ENCODE assay signal across 13 cellular contexts in the genomic region with DNA sequence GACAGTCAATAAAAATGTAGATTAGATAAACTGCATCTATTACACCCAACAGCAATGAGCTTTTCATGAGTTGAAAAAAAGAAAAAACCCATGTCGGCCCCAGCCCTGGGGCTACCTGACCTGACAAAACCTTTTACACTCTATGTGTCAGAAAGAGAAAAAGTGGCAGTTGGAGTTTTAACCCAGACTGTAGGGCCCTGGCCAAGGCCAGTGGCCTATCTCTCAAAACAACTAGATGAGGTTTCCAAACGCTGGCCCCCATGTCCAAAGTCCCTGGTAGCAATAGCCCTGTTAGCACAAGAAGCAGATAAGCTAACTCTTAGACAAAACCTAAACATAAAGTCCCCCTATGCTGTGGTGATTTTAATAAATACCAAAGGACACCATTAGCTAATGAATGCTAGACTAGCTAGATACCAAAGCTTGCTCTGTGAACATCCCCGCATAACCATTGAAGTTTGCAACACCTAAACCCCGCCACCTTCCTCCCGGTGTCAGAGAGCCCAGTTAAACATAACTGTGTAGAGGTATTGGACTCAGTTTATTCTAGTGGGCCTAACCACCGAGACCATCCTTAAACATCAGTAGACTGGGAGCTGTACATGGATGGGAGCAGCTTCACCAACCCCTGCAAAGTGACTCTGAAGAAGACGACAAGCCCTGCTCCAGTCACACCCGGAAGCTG. TPM values are rescaled to one million over a fixed set of nuclear protein-coding genes. Genes with fewer than 3 reads are reported as not detected.
DNase-seq lines count a peak whose midpoint lies in the region; ATAC-seq and TF ChIP-seq lines count a peak whose summit lies in the region.
"Not testable (repeated sequence)": the region's sequence is repeated elsewhere in the genome, so short reads cannot be mapped to it uniquely, and the experiment has no call there.
"Had no signal": no experiment of that assay in that cellular context is flagged by ENCODE, and none has a peak within 500 bp of the region (broad histone marks: within the 10 kb centered on the region; RNA-seq: fewer than 3 reads in every experiment).

No MANE protein-coding gene starts in this region.

- not testable (repeated sequence) for H3K14ac ChIP-seq in mesenchymal stem cell (ENCODE audit: low read length in 2 of 2)

- H3K36me3 ChIP-seq in OCI-LY7 (ENCODE audit: insufficient read depth, low read length), result peaks cover 62% of the 10 kb centered on the region
- peaks cover 0 to 15% of the 10 kb centered on the region in 2 experiments for H3K36me3 ChIP-seq in mesenchymal stem cell (ENCODE audit: control insufficient read depth in 1 of 2, insufficient read depth in 2 of 2, low read depth in 1 of 2, low read length in 2 of 2)

- peaks cover 72% of the 10 kb centered on the region for H3K4me1 ChIP-seq in OCI-LY7 (ENCODE audit: insufficient read depth, low read length, poor library complexity, severe bottlenecking)
- H3K4me1 ChIP-seq in mesenchymal stem cell (ENCODE audit: control insufficient read depth, insufficient read depth, low read depth, low read length), result peaks cover 23% of the 10 kb centered on the region

- H3K4ac ChIP-seq in mesenchymal stem cell (ENCODE audit: low read depth in 1 of 2, low read length in 2 of 2), result not testable (repeated sequence)

- not testable (repeated sequence) for H4K8ac ChIP-seq in mesenchymal stem cell (ENCODE audit: low read length)

- H3K27me3 ChIP-seq in mesenchymal stem cell (ENCODE audit: control insufficient read depth in 1 of 2, insufficient read depth in 1 of 2, low read length in 2 of 2), result not testable (repeated sequence)

- H3K27me3 Mint-ChIP-seq in Calu3 (ENCODE audit: unreplicated experiment); stimulated activated naive B cell treated with anti-CD40 and anti-IgM and Interleukin-4, amounts not matched to agents 10 μg/mL and 1 μg/mL and 100 μg/mL, for 72 hours: not testable (repeated sequence)

- not testable (repeated sequence) for H3K23ac ChIP-seq in mesenchymal stem cell (ENCODE audit: low read length in 2 of 2)

- POLR2A ChIA-PET in OCI-LY7 (lab: Charles Lee), result interaction anchor here (0.6 to 3.2 kb wide), 13 partner anchors 10 to 867 kb away, joined by 3 to 25 read pairs (median 4); no protein-coding TSS in a partner anchor

- BruUV-seq in Calu3 (replicated peaks; lab: Mats Ljungman, UMichigan) (TSS peak; percentile 81), OCI-LY7 (replicated peaks; lab: Mats Ljungman, UMichigan) (TSS peak; percentile 60)

- peaks cover 91% of the 10 kb centered on the region for H3K4me1 Mint-ChIP-seq in Calu3 (ENCODE audit: low read depth, unreplicated experiment)
- H3K4me1 Mint-ChIP-seq in stimulated activated naive B cell treated with anti-CD40 and anti-IgM and Interleukin-4, amounts not matched to agents 10 μg/mL and 1 μg/mL and 100 μg/mL, for 72 hours, result peaks cover 58 to 88% of the 10 kb centered on the region in 2 donors

- H3K9me3 Mint-ChIP-seq in Calu3 (ENCODE audit: low read depth, unreplicated experiment); stimulated activated naive B cell treated with anti-CD40 and anti-IgM and Interleukin-4, amounts not matched to agents 10 μg/mL and 1 μg/mL and 100 μg/mL, for 72 hours: not testable (repeated sequence)

- H3K4me2 ChIP-seq in OCI-LY7 (ENCODE audit: low read length), result peak overlapping the region; percentile 85
- H3K4me2 ChIP-seq in mesenchymal stem cell (ENCODE audit: low read length, poor library complexity, severe bottlenecking), result peak overlapping the region; percentile 58

- H3K79me2 ChIP-seq in OCI-LY7 (ENCODE audit: insufficient read depth, low read depth, low read length), result peaks cover 77% of the 10 kb centered on the region

- not testable (repeated sequence) for H3K9me3 ChIP-seq in OCI-LY7 (ENCODE audit: low read length); mesenchymal stem cell (ENCODE audit: control insufficient read depth, low read length)

- H3K9me2 ChIP-seq in OCI-LY7 (ENCODE audit: insufficient read depth, low read length), result not testable (repeated sequence)

- H2BK5ac ChIP-seq in mesenchymal stem cell (ENCODE audit: low read depth, low read length, poor library complexity, severe bottlenecking), result not testable (repeated sequence)

- H3K27ac Mint-ChIP-seq in Calu3 (ENCODE audit: unreplicated experiment), result peak overlapping the region; percentile 94
- H3K27ac Mint-ChIP-seq in stimulated activated naive B cell treated with anti-CD40 and anti-IgM and Interleukin-4, amounts not matched to agents 10 μg/mL and 1 μg/mL and 100 μg/mL, for 72 hours, result peak overlapping the region; percentile 49

- H2BK12ac ChIP-seq in mesenchymal stem cell (ENCODE audit: low read length in 2 of 2), result not testable (repeated sequence)

- not testable (repeated sequence) for H4K20me1 ChIP-seq in OCI-LY7 (ENCODE audit: insufficient read depth, low read length)

- H4K91ac ChIP-seq in mesenchymal stem cell (ENCODE audit: low read length), result not testable (repeated sequence)

- ATAC-seq in left lobe of liver; stimulated activated naive B cell treated with anti-CD40 and anti-IgM and Interleukin-4, amounts not matched to agents 10 μg/mL and 1 μg/mL and 100 μg/mL, for 72 hours (replicated peaks): not testable (repeated sequence)

- intact Hi-C loops in Calu3 (cut with micrococcal nuclease; ENCODE audit: unreplicated experiment), result loop anchor here (1.0 to 5.0 kb wide), 4 partner anchors 7 to 71 kb away; partner anchors contain the start of gene CTSE
- intact Hi-C loops in OCI-LY7 (cut with micrococcal nuclease; ENCODE audit: unreplicated experiment), result loop anchor here (5.0 to 10.0 kb wide), 3 partner anchors 419 to 869 kb away; partner anchors contain the start of genes FCMR and IKBKE

- H2AFZ ChIP-seq in OCI-LY7 (ENCODE audit: low read length); mesenchymal stem cell (ENCODE audit: low read depth, low read length): not testable (repeated sequence)

- H2BK120ac ChIP-seq in mesenchymal stem cell (ENCODE audit: low read depth, low read length), result not testable (repeated sequence)

- H3K36me3 Mint-ChIP-seq in Calu3 (ENCODE audit: insufficient read depth, unreplicated experiment), result peaks cover 93% of the 10 kb centered on the region
- peaks cover 65% of the 10 kb centered on the region in 2 donors for H3K36me3 Mint-ChIP-seq in stimulated activated naive B cell treated with anti-CD40 and anti-IgM and Interleukin-4, amounts not matched to agents 10 μg/mL and 1 μg/mL and 100 μg/mL, for 72 hours

- H3K4me3 Mint-ChIP-seq in Calu3 (ENCODE audit: low read depth, unreplicated experiment), result peak overlapping the region; percentile 94
- peak overlapping the region; percentile 68 to 78 for H3K4me3 Mint-ChIP-seq in stimulated activated naive B cell treated with anti-CD40 and anti-IgM and Interleukin-4, amounts not matched to agents 10 μg/mL and 1 μg/mL and 100 μg/mL, for 72 hours

- WGBS in mesenchymal stem cell, result 84% methylated on average over 8 of the region's 8 CpGs

- peak overlapping the region; percentile 98 for H3K27ac ChIP-seq in OCI-LY7 (ENCODE audit: low read depth, low read length, poor library complexity, severe bottlenecking)
- peak overlapping the region; percentile 6 for H3K27ac ChIP-seq in mesenchymal stem cell (ENCODE audit: low read length, poor library complexity, severe bottlenecking)

- not testable (repeated sequence) for H2BK15ac ChIP-seq in mesenchymal stem cell (ENCODE audit: low read depth, poor library complexity, severe bottlenecking)

- CTCF ChIA-PET in Calu3 (lab: Charles Lee), result interaction anchor here (0.6 to 3.7 kb wide), 10 partner anchors 11 to 201 kb away, joined by 3 to 19 read pairs (median 5); no protein-coding TSS in a partner anchor
- CTCF ChIA-PET in OCI-LY7 (lab: Charles Lee; ENCODE audit: unreplicated experiment), result interaction anchor here (0.9 to 1.2 kb wide), 2 partner anchors 9 to 16 kb away, joined by 3 read pairs; no protein-coding TSS in a partner anchor

- not testable (repeated sequence) for H3K18ac ChIP-seq in mesenchymal stem cell (ENCODE audit: low read depth in 1 of 2, low read length in 2 of 2)

- DNase-seq in Calu3, result peak; percentile 67
- not testable (repeated sequence) for DNase-seq in OCI-LY7 (ENCODE audit: low spot score); epithelial cell of proximal tubule (ENCODE audit: low read depth); mesenchymal stem cell; stimulated activated naive B cell treated with anti-CD40 and anti-IgM and Interleukin-4, amounts not matched to agents 10 μg/mL and 1 μg/mL and 100 μg/mL, for 72 hours
- DNase-seq in left lobe of liver (ENCODE audit: low spot score), result peak; percentile 90

- H3K9ac ChIP-seq in mesenchymal stem cell (ENCODE audit: low read length), result not testable (repeated sequence)

- H3K79me1 ChIP-seq in mesenchymal stem cell (replicated peaks; ENCODE audit: low read length, poor library complexity, severe bottlenecking), result not testable (repeated sequence)

- H3K4me3 ChIP-seq in OCI-LY7 (ENCODE audit: low read depth, low read length, poor library complexity, severe bottlenecking) (peak overlapping the region; percentile 75), epithelial cell of proximal tubule (ENCODE audit: low read depth, low read length) (peak overlapping the region; percentile 74)
- H3K4me3 ChIP-seq in mesenchymal stem cell (ENCODE audit: insufficient read depth in 1 of 2, low read depth in 1 of 2, low read length in 2 of 2), result not testable (repeated sequence)

- peak; percentile 25 for TF ChIP-seq POLR2A in GM19193 (IDR thresholded peaks at IDR 0.05; ENCODE audit: extremely low read depth, insufficient read depth, insufficient read length)

- TF ChIP-seq CTCF in Calu3 (IDR thresholded peaks at IDR 0.05; ENCODE audit: unreplicated experiment); OCI-LY7 (conservative IDR thresholded peaks at IDR 0.05; ENCODE audit: low read length); epithelial cell of proximal tubule (conservative IDR thresholded peaks at IDR 0.05; ENCODE audit: low read depth, low read length): not testable (repeated sequence)

- not testable (repeated sequence) for H2AK5ac ChIP-seq in mesenchymal stem cell (ENCODE audit: low read length, severe bottlenecking)

RNA-seq across cellular contexts. Expression of gene RHEX, which starts 2.8 kb away (rescaled TPM):
- total RNA-seq in Calu3 (2022) (75.1 and 88.9 TPM in 2 replicates), OCI-LY7 (2022) (9.9 and 10.0 TPM in 2 replicates), epithelial cell of proximal tubule (0.29 and 0.58 TPM in 2 replicates), left lobe of liver (0.43 TPM)
- 5.0 and 6.4 TPM in 2 replicates for total RNA-seq in OCI-LY7 (2014; rRNA removed; shearing (Covaris generic))
- not detected for polyA plus RNA-seq in mesenchymal stem cell (2013, experiment 1 of 2)
- not detected for polyA plus RNA-seq in mesenchymal stem cell (2013, experiment 2 of 2)
- total RNA-seq: CD8-positive, alpha-beta memory T cell; GM23248; H7 had no signal
- polyA plus RNA-seq: A549; AG04450; BJ; CD8-positive, alpha-beta memory T cell; GM23248 had no signal

RNA-seq across cellular contexts. Expression of gene CTSE, which starts 32.1 kb away (rescaled TPM):
- 425 and 457 TPM in 2 replicates for total RNA-seq in Calu3 (2022)
- not detected in 2 replicates for total RNA-seq in OCI-LY7 (2014; rRNA removed; shearing (Covaris generic))
- not detected in 2 replicates for total RNA-seq in OCI-LY7 (2022)
- 0.22 TPM in 1 of 2 replicates, not detected in the other for total RNA-seq in epithelial cell of proximal tubule
- not detected for total RNA-seq in left lobe of liver
- not detected for polyA plus RNA-seq in mesenchymal stem cell (2013, experiment 1 of 2)
- polyA plus RNA-seq in mesenchymal stem cell (2013, experiment 2 of 2), result not detected
- total RNA-seq: CD8-positive, alpha-beta memory T cell; GM23248; H7 had no signal
- polyA plus RNA-seq: A549; AG04450; BJ; CD8-positive, alpha-beta memory T cell; GM23248 had no signal

RNA-seq across cellular contexts. Expression of gene RAB7B, which starts 52.6 kb away (rescaled TPM):
- 1.1 and 1.3 TPM in 2 replicates for total RNA-seq in Calu3 (2022)
- total RNA-seq in OCI-LY7 (2014; rRNA removed; shearing (Covaris generic)), result not detected in 2 replicates
- not detected in 2 replicates for total RNA-seq in OCI-LY7 (2022)
- total RNA-seq in epithelial cell of proximal tubule, result not detected in 2 replicates
- total RNA-seq in left lobe of liver, result 0.73 TPM
- 2.5 TPM for polyA plus RNA-seq in mesenchymal stem cell (2013, experiment 1 of 2)
- polyA plus RNA-seq in mesenchymal stem cell (2013, experiment 2 of 2), result 2.5 TPM
- total RNA-seq: H7 had no signal
- polyA plus RNA-seq: CD8-positive, alpha-beta memory T cell had no signal

Comparison
In these comparisons a context has a peak if more than half of its experiments do, and no peak if none do; other contexts are left out.
1. RNA of gene CTSE, which starts 32.1 kb away (total RNA-seq): 425 to 457 TPM in Calu3; not detected in left lobe of liver (single experiment), not detected in OCI-LY7 and 0.22 TPM in epithelial cell of proximal tubule; every median in the first group is over 100 times any median in the second.